Comparison of ENCODE assay signal across 14 cellular contexts in the genomic region with DNA sequence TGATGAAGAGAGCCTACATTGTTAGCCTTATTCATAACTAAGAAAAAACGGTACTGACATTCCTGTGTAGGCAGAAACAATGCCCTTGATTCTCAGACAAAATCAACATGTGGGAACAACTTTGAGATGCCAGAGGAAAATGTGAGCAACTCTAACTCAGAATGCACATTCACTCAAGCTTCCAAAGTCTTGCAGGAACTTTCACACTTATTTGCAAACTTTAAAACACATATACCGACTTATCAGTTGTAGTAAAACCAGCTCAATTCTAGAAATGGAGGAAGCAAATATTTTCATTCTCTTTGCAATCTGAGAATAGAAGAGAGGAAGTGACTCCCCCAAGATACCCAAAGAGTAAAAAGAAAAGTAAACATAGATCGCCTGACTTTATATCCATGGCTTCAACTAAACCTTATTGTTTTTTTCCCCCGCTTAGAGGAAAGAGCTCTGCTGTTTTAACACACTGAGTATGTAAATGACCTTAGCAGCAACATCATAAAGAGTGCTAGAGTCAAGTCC.
DNase-seq lines count a peak whose midpoint lies in the region; ATAC-seq, FAIRE-seq and TF ChIP-seq lines count a peak whose summit lies in the region.
"Had no signal": no experiment of that assay in that cellular context is flagged by ENCODE, and none has a peak within 500 bp of the region (broad histone marks: within the 10 kb centered on the region; RNA-seq: fewer than 3 reads in every experiment).

No MANE protein-coding gene starts in this region.

- peak overlapping the region in 1 of 2 donors; percentile 7 for H3K4me3 ChIP-seq in cardiac fibroblast (replicated peaks in 1 of 2; ENCODE audit: low read depth in 2 of 2, low read length in 2 of 2)
- H3K4me3 ChIP-seq: tibial artery had no signal

- H3K4me1 Mint-ChIP-seq in nephron: peaks cover 19% of the 10 kb centered on the region
- H3K4me1 Mint-ChIP-seq: activated naive CD8-positive, alpha-beta T cell treated with anti-CD3 and anti-CD28 coated beads, Interleukin-2, amount 10 ng/mL, durations not matched to agents 7 days and 5 days; immature natural killer cell; T-cell had no signal

- no peak overlapping the region for H3K4me3 Mint-ChIP-seq in nephron
- H3K4me3 Mint-ChIP-seq: activated naive CD8-positive, alpha-beta T cell treated with anti-CD3 and anti-CD28 coated beads, Interleukin-2, amount 10 ng/mL, durations not matched to agents 7 days and 5 days; CD14-positive monocyte; immature natural killer cell; T-cell had no signal

- peak overlapping the region; percentile 49 to 86 (median 75) for H3K27ac Mint-ChIP-seq in nephron
- H3K27ac Mint-ChIP-seq: activated naive CD8-positive, alpha-beta T cell treated with anti-CD3 and anti-CD28 coated beads, Interleukin-2, amount 10 ng/mL, durations not matched to agents 7 days and 5 days; immature natural killer cell; T-cell had no signal

- peak; percentile 42 for ATAC-seq in HG03575 (IDR thresholded peaks at IDR 0.05; ENCODE audit: extremely low read depth, insufficient number of reproducible peaks, low FRiP score, unreplicated experiment)
- ATAC-seq in GM21515 (IDR thresholded peaks at IDR 0.05; ENCODE audit: unreplicated experiment): no peak
- ATAC-seq: T-cell had no signal

- DNase-seq in GM18507 (ENCODE audit: extremely low spot score, insufficient read length, low read depth) (no peak), cardiac fibroblast (ENCODE audit: low read depth in 2 of 2) (peak; percentile 71 to 81), LoVo (ENCODE audit: low spot score) (no peak), NCI-H1048 (lab: John Stamatoyannopoulos, UW) (no peak)
- DNase-seq in activated CD4-positive, alpha-beta T cell treated with anti-CD3 and anti-CD28 coated beads, Interleukin-2, amount 50 U/mL, for 1 hour: no peak
- DNase-seq: activated naive CD8-positive, alpha-beta T cell treated with anti-CD3 and anti-CD28 coated beads, Interleukin-2, amount 10 ng/mL, durations not matched to agents 7 days and 5 days; immature natural killer cell; NCI-H1092 treated with DMSO at 0.1 percent for 48 hours; T-cell; tibial artery had no signal

- TF ChIP-seq CTCF in cardiac fibroblast (IDR thresholded peaks at IDR 0.05; ENCODE audit: low read depth, low read length): no peak
- TF ChIP-seq CTCF in nephron (IDR thresholded peaks at IDR 0.05; ENCODE audit: unreplicated experiment in 3 of 3): no peak

- H3K27me3 Mint-ChIP-seq in nephron (ENCODE audit: low read depth): no peaks in the 10 kb centered on the region
- H3K27me3 Mint-ChIP-seq: activated naive CD8-positive, alpha-beta T cell treated with anti-CD3 and anti-CD28 coated beads, Interleukin-2, amount 10 ng/mL, durations not matched to agents 7 days and 5 days; T-cell had no signal

- FAIRE-seq in GM18507 (lab: Jason Lieb, UNC): peak; percentile 18

- no peaks in the 10 kb centered on the region for H3K9me3 Mint-ChIP-seq in nephron
- H3K9me3 Mint-ChIP-seq: activated naive CD8-positive, alpha-beta T cell treated with anti-CD3 and anti-CD28 coated beads, Interleukin-2, amount 10 ng/mL, durations not matched to agents 7 days and 5 days; CD14-positive monocyte; immature natural killer cell; T-cell had no signal

- H3K36me3 Mint-ChIP-seq in nephron (ENCODE audit: low read depth): peaks cover 15% of the 10 kb centered on the region
- H3K36me3 Mint-ChIP-seq: activated naive CD8-positive, alpha-beta T cell treated with anti-CD3 and anti-CD28 coated beads, Interleukin-2, amount 10 ng/mL, durations not matched to agents 7 days and 5 days; immature natural killer cell had no signal

Comparison
In these comparisons a context has a peak if more than half of its experiments do, and no peak if none do; other contexts are left out.
1. DNase-seq: peak in cardiac fibroblast (2 of 2); none in GM18507 (single experiment), LoVo (single experiment), activated CD4-positive, alpha-beta T cell treated with anti-CD3 and anti-CD28 coated beads, Interleukin-2, amount 50 U/mL, for 1 hour (single experiment) and NCI-H1048 (single experiment).